16 cellular contexts compared by ENCODE assay signal in the genomic region with DNA sequence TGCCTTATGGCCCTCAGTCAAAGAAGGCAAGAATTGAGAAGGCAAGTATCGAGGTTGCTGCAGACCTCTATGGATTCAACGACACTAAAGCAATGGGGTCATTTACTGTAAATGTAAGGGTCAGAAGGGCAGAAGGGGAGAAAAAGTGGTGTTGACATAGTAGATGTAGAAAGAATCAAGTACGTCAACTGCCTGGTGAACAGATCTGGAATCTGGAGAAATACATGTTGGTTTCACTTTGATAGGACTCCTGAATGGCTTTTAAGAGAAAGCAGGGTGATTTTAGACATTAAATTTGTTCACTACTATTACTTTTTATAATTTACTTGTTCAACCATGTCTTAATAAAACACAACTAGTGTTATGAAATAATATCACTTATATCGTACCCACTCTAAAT.
DNase-seq lines count a peak whose midpoint lies in the region; ATAC-seq and TF ChIP-seq lines count a peak whose summit lies in the region.
"Had no signal": no experiment of that assay in that cellular context is flagged by ENCODE, and none has a peak within 500 bp of the region (broad histone marks: within the 10 kb centered on the region; RNA-seq: fewer than 3 reads in every experiment).

No MANE protein-coding gene starts in this region.

- ATAC-seq in GM23338 (no peak), PC-3 (no peak), left lobe of liver (peak; percentile 60), HG03460 (IDR thresholded peaks at IDR 0.05; ENCODE audit: unreplicated experiment) (no peak)

- peaks cover 6% of the 10 kb centered on the region for H3K27me3 Mint-ChIP-seq in GM23338 (ENCODE audit: insufficient read depth, low read depth, poor library complexity)
- H3K27me3 Mint-ChIP-seq: CD4-positive, alpha-beta T cell had no signal

- no peaks in the 10 kb centered on the region for H3K36me3 ChIP-seq in GM23338 (ENCODE audit: insufficient read depth)
- H3K36me3 ChIP-seq in PC-3 (ENCODE audit: low read depth, low read length): no peaks in the 10 kb centered on the region

- H3K27ac ChIP-seq in GM23338 (ENCODE audit: low read depth) (no peak overlapping the region), PC-3 (ENCODE audit: low read length) (no peak overlapping the region)
- H3K27ac ChIP-seq: C4-2B had no signal

- CTCF ChIA-PET in PC-3 (lab: Charles Lee): no interaction called here

- no peaks in the 10 kb centered on the region for H3K9me3 ChIP-seq in PC-3 (ENCODE audit: low read length)
- H3K9me3 ChIP-seq: Caco-2 had no signal

- no peak overlapping the region for H3K4me3 Mint-ChIP-seq in GM23338
- H3K4me3 Mint-ChIP-seq: CD4-positive, alpha-beta T cell; H9 had no signal

- intact Hi-C loops in PC-3 (cut with micrococcal nuclease): no loop called here

- H3K27me3 ChIP-seq in GM23338 (ENCODE audit: insufficient read depth) (no peaks in the 10 kb centered on the region), PC-3 (ENCODE audit: low read length) (no peaks in the 10 kb centered on the region)

- H3K4me1 Mint-ChIP-seq in GM23338: no peaks in the 10 kb centered on the region
- H3K4me1 Mint-ChIP-seq: H9 had no signal

- H3K79me2 ChIP-seq in GM23338 (replicated peaks; ENCODE audit: insufficient read depth): no peaks in the 10 kb centered on the region
- no peaks in the 10 kb centered on the region for H3K79me2 ChIP-seq in PC-3 (ENCODE audit: low read length)

- H3K4me2 ChIP-seq in GM23338: no peak overlapping the region
- no peak overlapping the region for H3K4me2 ChIP-seq in PC-3 (ENCODE audit: low read length)

- no peaks in the 10 kb centered on the region for H3K36me3 Mint-ChIP-seq in GM23338 (ENCODE audit: low read depth)

- POLR2A ChIA-PET in PC-3 (lab: Charles Lee; ENCODE audit: unreplicated experiment): no interaction called here

- no peaks in the 10 kb centered on the region; the same call in 2 of the 3 replicates for H3K9me3 Mint-ChIP-seq in GM23338

- no peak for DNase-seq in GM23338 (ENCODE audit: low spot score)
- no peak for DNase-seq in PC-3
- no peak for DNase-seq in left lobe of liver (ENCODE audit: low spot score)
- DNase-seq in DMS53 (lab: John Stamatoyannopoulos, UW): no peak
- no peak for DNase-seq in NCI-H1417 (lab: John Stamatoyannopoulos, UW)
- DNase-seq: AML-193; Caco-2; CD4-positive, alpha-beta T cell; DMS153; DMS79 treated with DMSO at 0.1 percent for 48 hours; GF-D8; GOT3; H9; KG1 had no signal

- no peak overlapping the region for H3K9ac ChIP-seq in PC-3 (ENCODE audit: low read length)

- TF ChIP-seq CTCF in GM23338 (conservative IDR thresholded peaks at IDR 0.05; ENCODE audit: low read depth in 2 of 2): no peak
- TF ChIP-seq CTCF in PC-3 (conservative IDR thresholded peaks at IDR 0.05; ENCODE audit: low read depth, low read length): no peak

- H3K4me3 ChIP-seq in GM23338: no peak overlapping the region
- no peak overlapping the region for H3K4me3 ChIP-seq in PC-3 (ENCODE audit: low read length)

- no TSS peak for BruUV-seq in PC-3 (replicated peaks; lab: Mats Ljungman, UMichigan)

- H3K9me2 ChIP-seq in GM23338 (ENCODE audit: insufficient read depth): no peaks in the 10 kb centered on the region
- no peaks in the 10 kb centered on the region for H3K9me2 ChIP-seq in PC-3 (replicated peaks; ENCODE audit: low read length)

- no peaks in the 10 kb centered on the region for H3F3A ChIP-seq in GM23338 (replicated peaks; ENCODE audit: low read depth)
- H3F3A ChIP-seq in PC-3 (ENCODE audit: low read length, unreplicated experiment): no peaks in the 10 kb centered on the region

- no peak overlapping the region for H3K27ac Mint-ChIP-seq in GM23338
- H3K27ac Mint-ChIP-seq: CD4-positive, alpha-beta T cell; H9 had no signal

- H4K20me1 ChIP-seq in GM23338 (replicated peaks; ENCODE audit: insufficient read depth) (no peaks in the 10 kb centered on the region), PC-3 (ENCODE audit: low read length) (no peaks in the 10 kb centered on the region)

- H2AFZ ChIP-seq in GM23338 (peak overlapping the region; percentile 61; the same call in 1 of the 2 replicates), PC-3 (ENCODE audit: low read length) (peak overlapping the region; percentile 16; the same call in 1 of the 2 replicates)

- H3K4me1 ChIP-seq in GM23338 (ENCODE audit: insufficient read depth) (no peaks in the 10 kb centered on the region), PC-3 (ENCODE audit: insufficient read depth, low read length) (no peaks in the 10 kb centered on the region)
- H3K4me1 ChIP-seq: Caco-2 had no signal

TF ChIP-seq in GM23338, 12 proteins besides CTCF, POLR2A, EP300 and RAD21 (continues in another document):
- TF ChIP-seq STAT1 (IDR thresholded peaks at IDR 0.05; ENCODE audit: unreplicated experiment): no peak
- TF ChIP-seq EZH2phosphoT487 (IDR thresholded peaks at IDR 0.05; ENCODE audit: unreplicated experiment): no peak
- TF ChIP-seq CREB1 (CRISPR knock-in tag; IDR thresholded peaks at IDR 0.05; ENCODE audit: low read depth): no peak
- no peak for TF ChIP-seq EZH2 (IDR thresholded peaks at IDR 0.05; ENCODE audit: low read depth, unreplicated experiment)
- TF ChIP-seq ZNF114 (CRISPR knock-in tag; IDR thresholded peaks at IDR 0.05): no peak
- TF ChIP-seq ZNF331 (CRISPR knock-in tag; IDR thresholded peaks at IDR 0.05; ENCODE audit: low read depth): no peak
- TF ChIP-seq, protein P1, sequence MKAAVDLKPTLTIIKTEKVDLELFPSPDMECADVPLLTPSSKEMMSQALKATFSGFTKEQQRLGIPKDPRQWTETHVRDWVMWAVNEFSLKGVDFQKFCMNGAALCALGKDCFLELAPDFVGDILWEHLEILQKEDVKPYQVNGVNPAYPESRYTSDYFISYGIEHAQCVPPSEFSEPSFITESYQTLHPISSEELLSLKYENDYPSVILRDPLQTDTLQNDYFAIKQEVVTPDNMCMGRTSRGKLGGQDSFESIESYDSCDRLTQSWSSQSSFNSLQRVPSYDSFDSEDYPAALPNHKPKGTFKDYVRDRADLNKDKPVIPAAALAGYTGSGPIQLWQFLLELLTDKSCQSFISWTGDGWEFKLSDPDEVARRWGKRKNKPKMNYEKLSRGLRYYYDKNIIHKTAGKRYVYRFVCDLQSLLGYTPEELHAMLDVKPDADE (IDR thresholded peaks at IDR 0.05): no peak
- no peak for TF ChIP-seq NANOG (IDR thresholded peaks at IDR 0.05; ENCODE audit: borderline replicate concordance)
- TF ChIP-seq, protein P2, sequence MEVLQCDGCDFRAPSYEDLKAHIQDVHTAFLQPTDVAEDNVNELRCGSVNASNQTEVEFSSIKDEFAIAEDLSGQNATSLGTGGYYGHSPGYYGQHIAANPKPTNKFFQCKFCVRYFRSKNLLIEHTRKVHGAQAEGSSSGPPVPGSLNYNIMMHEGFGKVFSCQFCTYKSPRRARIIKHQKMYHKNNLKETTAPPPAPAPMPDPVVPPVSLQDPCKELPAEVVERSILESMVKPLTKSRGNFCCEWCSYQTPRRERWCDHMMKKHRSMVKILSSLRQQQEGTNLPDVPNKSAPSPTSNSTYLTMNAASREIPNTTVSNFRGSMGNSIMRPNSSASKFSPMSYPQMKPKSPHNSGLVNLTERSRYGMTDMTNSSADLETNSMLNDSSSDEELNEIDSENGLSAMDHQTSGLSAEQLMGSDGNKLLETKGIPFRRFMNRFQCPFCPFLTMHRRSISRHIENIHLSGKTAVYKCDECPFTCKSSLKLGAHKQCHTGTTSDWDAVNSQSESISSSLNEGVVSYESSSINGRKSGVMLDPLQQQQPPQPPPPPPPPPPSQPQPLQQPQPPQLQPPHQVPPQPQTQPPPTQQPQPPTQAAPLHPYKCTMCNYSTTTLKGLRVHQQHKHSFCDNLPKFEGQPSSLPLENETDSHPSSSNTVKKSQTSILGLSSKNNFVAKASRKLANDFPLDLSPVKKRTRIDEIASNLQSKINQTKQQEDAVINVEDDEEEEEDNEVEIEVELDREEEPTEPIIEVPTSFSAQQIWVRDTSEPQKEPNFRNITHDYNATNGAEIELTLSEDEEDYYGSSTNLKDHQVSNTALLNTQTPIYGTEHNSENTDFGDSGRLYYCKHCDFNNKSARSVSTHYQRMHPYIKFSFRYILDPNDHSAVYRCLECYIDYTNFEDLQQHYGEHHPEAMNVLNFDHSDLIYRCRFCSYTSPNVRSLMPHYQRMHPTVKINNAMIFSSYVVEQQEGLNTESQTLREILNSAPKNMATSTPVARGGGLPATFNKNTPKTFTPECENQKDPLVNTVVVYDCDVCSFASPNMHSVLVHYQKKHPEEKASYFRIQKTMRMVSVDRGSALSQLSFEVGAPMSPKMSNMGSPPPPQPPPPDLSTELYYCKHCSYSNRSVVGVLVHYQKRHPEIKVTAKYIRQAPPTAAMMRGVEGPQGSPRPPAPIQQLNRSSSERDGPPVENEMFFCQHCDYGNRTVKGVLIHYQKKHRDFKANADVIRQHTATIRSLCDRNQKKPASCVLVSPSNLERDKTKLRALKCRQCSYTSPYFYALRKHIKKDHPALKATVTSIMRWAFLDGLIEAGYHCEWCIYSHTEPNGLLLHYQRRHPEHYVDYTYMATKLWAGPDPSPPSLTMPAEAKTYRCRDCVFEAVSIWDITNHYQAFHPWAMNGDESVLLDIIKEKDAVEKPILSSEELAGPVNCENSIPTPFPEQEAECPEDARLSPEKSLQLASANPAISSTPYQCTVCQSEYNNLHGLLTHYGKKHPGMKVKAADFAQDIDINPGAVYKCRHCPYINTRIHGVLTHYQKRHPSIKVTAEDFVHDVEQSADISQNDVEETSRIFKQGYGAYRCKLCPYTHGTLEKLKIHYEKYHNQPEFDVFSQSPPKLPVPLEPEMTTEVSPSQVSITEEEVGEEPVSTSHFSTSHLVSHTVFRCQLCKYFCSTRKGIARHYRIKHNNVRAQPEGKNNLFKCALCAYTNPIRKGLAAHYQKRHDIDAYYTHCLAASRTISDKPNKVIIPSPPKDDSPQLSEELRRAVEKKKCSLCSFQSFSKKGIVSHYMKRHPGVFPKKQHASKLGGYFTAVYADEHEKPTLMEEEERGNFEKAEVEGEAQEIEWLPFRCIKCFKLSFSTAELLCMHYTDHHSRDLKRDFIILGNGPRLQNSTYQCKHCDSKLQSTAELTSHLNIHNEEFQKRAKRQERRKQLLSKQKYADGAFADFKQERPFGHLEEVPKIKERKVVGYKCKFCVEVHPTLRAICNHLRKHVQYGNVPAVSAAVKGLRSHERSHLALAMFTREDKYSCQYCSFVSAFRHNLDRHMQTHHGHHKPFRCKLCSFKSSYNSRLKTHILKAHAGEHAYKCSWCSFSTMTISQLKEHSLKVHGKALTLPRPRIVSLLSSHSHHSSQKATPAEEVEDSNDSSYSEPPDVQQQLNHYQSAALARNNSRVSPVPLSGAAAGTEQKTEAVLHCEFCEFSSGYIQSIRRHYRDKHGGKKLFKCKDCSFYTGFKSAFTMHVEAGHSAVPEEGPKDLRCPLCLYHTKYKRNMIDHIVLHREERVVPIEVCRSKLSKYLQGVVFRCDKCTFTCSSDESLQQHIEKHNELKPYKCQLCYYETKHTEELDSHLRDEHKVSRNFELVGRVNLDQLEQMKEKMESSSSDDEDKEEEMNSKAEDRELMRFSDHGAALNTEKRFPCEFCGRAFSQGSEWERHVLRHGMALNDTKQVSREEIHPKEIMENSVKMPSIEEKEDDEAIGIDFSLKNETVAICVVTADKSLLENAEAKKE (CRISPR knock-in tag; IDR thresholded peaks at IDR 0.05): no peak
- no peak for TF ChIP-seq POLR2AphosphoS5 (IDR thresholded peaks at IDR 0.05; ENCODE audit: low read depth)
